12 cellular contexts compared by ENCODE assay signal in genomic region chr18:51149605-51150429, GRCh38. TPM values are rescaled to one million over a fixed set of nuclear protein-coding genes. Genes with fewer than 3 reads are reported as not detected.
DNase-seq lines count a peak whose midpoint lies in the region; ATAC-seq, FAIRE-seq and TF ChIP-seq lines count a peak whose summit lies in the region.
"Had no signal": no experiment of that assay in that cellular context is flagged by ENCODE, and none has a peak within 500 bp of the region (broad histone marks: within the 10 kb centered on the region; RNA-seq: fewer than 3 reads in every experiment).

No MANE protein-coding gene starts in this region.

- H3K4me3 ChIP-seq in MG63: no peak overlapping the region
- H3K4me3 ChIP-seq in bronchial epithelial cell (ENCODE audit: low read depth, low read length): no peak overlapping the region
- H3K4me3 ChIP-seq in MM.1S (ENCODE audit: low read length): no peak overlapping the region
- H3K4me3 ChIP-seq: HAP-1, thoracic aorta had no signal

- H3K9ac ChIP-seq in MM.1S (ENCODE audit: low read length): no peak overlapping the region

- no peak for TF ChIP-seq POLR2A in GM12892 (IDR thresholded peaks at IDR 0.05; ENCODE audit: low read depth, low read length)

- no peak overlapping the region for H2AFZ ChIP-seq in MM.1S (ENCODE audit: low read length)

- H3K9me3 ChIP-seq in MG63 (no peaks in the 10 kb centered on the region), MM.1S (replicated peaks; ENCODE audit: insufficient read depth, low read length) (no peaks in the 10 kb centered on the region)
- H3K9me3 ChIP-seq: HAP-1, thoracic aorta had no signal

- H4K20me1 ChIP-seq in MM.1S (ENCODE audit: insufficient read depth, low read length): no peaks in the 10 kb centered on the region

- H3F3A ChIP-seq in MM.1S (ENCODE audit: insufficient read depth, low read length): peaks cover 35% of the 10 kb centered on the region

- DNase-seq in DMS53 (lab: John Stamatoyannopoulos, UW) (peak; percentile 24), DMS53 treated with DMSO at 0.1 percent for 48 hours (lab: John Stamatoyannopoulos, UW; ENCODE audit: unreplicated experiment) (no peak), MG63 (peak; percentile 65), bronchial epithelial cell (ENCODE audit: low read depth) (peak; percentile 61), renal cortical epithelial cell (ENCODE audit: low read depth) (peak; percentile 62), MM.1S (no peak), GM12892 (ENCODE audit: insufficient read length) (no peak)
- DNase-seq: NCI-H748 treated with DMSO at 0.1 percent for 48 hours had no signal

- H3K79me2 ChIP-seq in MM.1S (ENCODE audit: low read length): no peaks in the 10 kb centered on the region

- no peaks in the 10 kb centered on the region for H3K9me2 ChIP-seq in MM.1S (replicated peaks; ENCODE audit: insufficient read depth, low read length)

- no peaks in the 10 kb centered on the region for H3K36me3 ChIP-seq in MG63
- no peaks in the 10 kb centered on the region for H3K36me3 ChIP-seq in bronchial epithelial cell (ENCODE audit: control insufficient read depth, insufficient read depth, low read length)
- H3K36me3 ChIP-seq in MM.1S (replicated peaks; ENCODE audit: insufficient read depth, low read length): no peaks in the 10 kb centered on the region
- H3K36me3 ChIP-seq: HAP-1, thoracic aorta had no signal

- ATAC-seq in HG03439 (IDR thresholded peaks at IDR 0.05; ENCODE audit: unreplicated experiment): no peak

- TF ChIP-seq CTCF in bronchial epithelial cell (IDR thresholded peaks at IDR 0.05; ENCODE audit: insufficient read depth, low read length, severe bottlenecking) (no peak), MM.1S (IDR thresholded peaks at IDR 0.05; ENCODE audit: low read length) (no peak)

- H3K27ac ChIP-seq in MM.1S (ENCODE audit: low read length): no peak overlapping the region
- H3K27ac ChIP-seq: 22Rv1, thoracic aorta had no signal

- no peak overlapping the region for H3K4me2 ChIP-seq in MM.1S (ENCODE audit: low read depth, low read length)

- H3K4me1 ChIP-seq in MM.1S (ENCODE audit: low read length): peaks cover 28% of the 10 kb centered on the region
- H3K4me1 ChIP-seq: HAP-1 had no signal

- no peak for FAIRE-seq in bronchial epithelial cell (lab: Jason Lieb, UNC)
- no peak for FAIRE-seq in GM12892 (lab: Jason Lieb, UNC)

- H3K27me3 ChIP-seq in MG63 (no peaks in the 10 kb centered on the region), bronchial epithelial cell (ENCODE audit: control insufficient read depth, insufficient read depth, low read length) (no peaks in the 10 kb centered on the region), MM.1S (replicated peaks; ENCODE audit: insufficient read depth, low read length) (no peaks in the 10 kb centered on the region)

RNA-seq across cellular contexts. Expression of gene MEX3C, which starts 47.7 kb away (rescaled TPM):
- 18.2 and 25.7 TPM in 2 replicates for total RNA-seq in MG63 (2014; rRNA removed; shearing (Covaris generic); ENCODE audit: low replicate concordance)
- total RNA-seq in bronchial epithelial cell (40.0 and 41.2 TPM in 2 replicates), renal cortical epithelial cell (62.3 and 67.6 TPM in 2 replicates)
- 19.4 TPM for polyA plus RNA-seq in GM12892 (2012; ENCODE audit: missing spikeins)

Comparison
In these comparisons a context has a peak if more than half of its experiments do, and no peak if none do; other contexts are left out.
1. DNase-seq: peak in DMS53 (single experiment), MG63 (single experiment), bronchial epithelial cell (single experiment) and renal cortical epithelial cell (single experiment); none in DMS53 treated with DMSO at 0.1 percent for 48 hours (single experiment), MM.1S (single experiment) and GM12892 (single experiment).